Comparison of ENCODE assay signal across 36 cellular contexts in the genomic region with DNA sequence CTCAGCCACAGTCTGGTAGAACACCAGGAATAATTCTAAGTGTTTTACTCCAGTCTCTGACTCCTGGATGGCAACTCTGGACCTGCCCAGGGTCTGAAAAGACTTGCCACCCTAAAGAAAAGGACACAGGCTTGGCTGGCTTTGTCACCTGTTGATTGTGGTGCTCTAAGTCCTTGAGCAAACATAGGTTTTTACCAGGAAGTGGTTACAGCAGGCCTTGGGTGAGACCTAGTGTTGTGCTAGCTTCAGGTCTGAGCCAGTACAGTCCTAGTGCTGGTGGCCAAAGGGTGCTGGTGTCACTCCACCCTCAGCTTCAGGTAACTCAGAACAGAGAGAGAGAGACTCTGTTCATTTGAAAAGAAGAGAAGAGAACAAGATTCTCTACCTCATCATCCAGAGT.
"Had no signal": no experiment of that assay in that cellular context is flagged by ENCODE, and none has a peak within 500 bp of the region (broad histone marks: within the 10 kb centered on the region; RNA-seq: fewer than 3 reads in every experiment).

No MANE protein-coding gene starts in this region.

- DNase-seq: activated CD4-positive, alpha-beta memory T cell treated with anti-CD3 and anti-CD28 coated beads for 36 hours; activated CD4-positive, alpha-beta T cell treated with anti-CD3 and anti-CD28 coated beads for 4 hours; activated CD4-positive, alpha-beta T cell treated with anti-CD3 and anti-CD28 coated beads, Interleukin-2, amount 50 U/mL, for 1 hour; activated CD8-positive, alpha-beta memory T cell treated with anti-CD3 and anti-CD28 coated beads, Interleukin-2, amount 50 U/mL, for 4 hours; activated gamma-delta T cell treated with Interleukin-2 at 50 U/mL for 16 hours; activated naive CD4-positive, alpha-beta T cell treated with anti-CD3 and anti-CD28 coated beads for 36 hours; activated T-cell treated with anti-CD3 and anti-CD28 coated beads for 4 hours; activated T-cell treated with anti-CD3 and anti-CD28 coated beads, Interleukin-2, amount 50 U/mL, for 4 hours; adrenal gland; body of pancreas; caudate nucleus; cerebellar nuclear complex; Karpas-422; NCI-H1048; NCI-H1105 treated with DMSO at 0.1 percent for 48 hours; NCI-H1436; NCI-H1694; NCI-H1930; NCI-H2107; NCI-H2171; NCI-H2227 treated with DMSO at 0.1 percent for 48 hours; NCI-H446; NCI-H510A treated with DMSO at 0.1 percent for 48 hours; NCI-H69; NCI-H82; SHP77 treated with DMSO at 0.1 percent for 48 hours; SK-N-SH had no signal

- H3K36me3 ChIP-seq: adrenal gland, breast epithelium, SJSA1 had no signal

- H3K9ac ChIP-seq: SK-N-SH had no signal

- H3K4me2 ChIP-seq: SK-N-SH had no signal

- FAIRE-seq: astrocyte, K562, TTC549 had no signal

- H3K9me3 ChIP-seq: adrenal gland, body of pancreas, SJSA1, SK-N-SH had no signal

- H3K27me3 ChIP-seq: adrenal gland, body of pancreas, breast epithelium, SJSA1 had no signal

- H3K27ac ChIP-seq: adrenal gland, body of pancreas, breast epithelium, SJSA1 had no signal

- ATAC-seq: activated CD4-positive, CD25-positive, alpha-beta regulatory T cell treated with anti-CD3 and anti-CD28 coated beads, Interleukin-2, amount 50 U/mL, for 24 hours; activated naive CD4-positive, alpha-beta T cell treated with anti-CD3 and anti-CD28 coated beads, Interleukin-2, amount 50 U/mL, for 72 hours; activated T-cell treated with anti-CD3 and anti-CD28 coated beads, Interleukin-2, amount 50 U/mL, for 4 hours; body of pancreas; K562; Panc1; WTC11 had no signal

- H3K4me1 ChIP-seq: adrenal gland, body of pancreas, breast epithelium, SJSA1 had no signal

- H3K4me3 ChIP-seq: adrenal gland, body of pancreas, breast epithelium, K562, SJSA1 had no signal
